In the genomic region with DNA sequence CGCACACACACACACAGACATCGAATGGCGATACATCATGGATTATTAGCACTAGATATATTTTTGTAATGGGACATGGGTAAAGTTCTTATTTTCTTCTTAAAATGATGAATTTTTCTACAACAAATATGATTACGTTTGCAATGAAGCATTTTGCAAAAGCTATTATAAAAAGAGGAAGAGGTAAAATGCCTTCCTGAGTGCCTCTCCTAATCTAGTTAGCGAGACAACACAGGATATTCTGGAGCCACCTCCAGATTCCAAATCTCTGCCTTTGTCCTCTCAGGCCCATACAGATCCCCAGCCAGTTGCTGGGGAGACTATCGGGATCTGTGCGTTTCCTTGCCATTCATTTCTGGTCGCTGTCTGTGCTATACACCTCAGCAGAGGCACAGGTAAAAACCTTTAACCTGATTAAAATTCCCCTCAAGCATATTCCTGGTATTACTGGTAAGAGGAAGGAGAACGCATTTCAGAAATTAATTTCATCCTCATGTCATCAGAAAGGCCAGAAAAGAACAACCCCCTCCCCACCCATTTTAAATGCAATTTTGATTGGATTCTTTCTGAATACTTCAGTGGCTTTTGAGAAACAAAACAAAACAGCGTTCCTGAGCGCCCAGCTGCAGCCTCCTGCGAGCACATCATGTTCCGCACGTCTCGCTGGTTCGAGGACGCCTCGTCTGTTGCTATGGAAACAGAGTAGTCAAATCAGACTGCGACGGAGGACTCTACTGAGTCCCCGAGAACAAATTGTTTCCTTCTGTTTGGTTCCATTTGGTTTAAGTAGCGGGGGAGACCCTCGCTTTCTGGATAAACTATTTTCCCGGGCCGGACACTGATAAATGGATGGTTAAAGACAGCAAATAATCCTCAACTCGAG, we compare ENCODE assay signal across 2 cellular contexts.
TF ChIP-seq lines count a peak whose summit lies in the region.

No MANE protein-coding gene starts in this region.

TF ChIP-seq in SK-N-SH treated with all-trans-retinoic acid at 6 μM for 48 hours, 23 proteins besides CTCF, POLR2A, EP300 and RAD21:
- TF ChIP-seq, protein P1, sequence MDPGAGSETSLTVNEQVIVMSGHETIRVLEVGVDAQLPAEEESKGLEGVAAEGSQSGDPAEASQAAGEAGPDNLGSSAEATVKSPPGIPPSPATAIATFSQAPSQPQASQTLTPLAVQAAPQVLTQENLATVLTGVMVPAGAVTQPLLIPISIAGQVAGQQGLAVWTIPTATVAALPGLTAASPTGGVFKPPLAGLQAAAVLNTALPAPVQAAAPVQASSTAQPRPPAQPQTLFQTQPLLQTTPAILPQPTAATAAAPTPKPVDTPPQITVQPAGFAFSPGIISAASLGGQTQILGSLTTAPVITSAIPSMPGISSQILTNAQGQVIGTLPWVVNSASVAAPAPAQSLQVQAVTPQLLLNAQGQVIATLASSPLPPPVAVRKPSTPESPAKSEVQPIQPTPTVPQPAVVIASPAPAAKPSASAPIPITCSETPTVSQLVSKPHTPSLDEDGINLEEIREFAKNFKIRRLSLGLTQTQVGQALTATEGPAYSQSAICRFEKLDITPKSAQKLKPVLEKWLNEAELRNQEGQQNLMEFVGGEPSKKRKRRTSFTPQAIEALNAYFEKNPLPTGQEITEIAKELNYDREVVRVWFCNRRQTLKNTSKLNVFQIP (CRISPR knock-in tag; IDR thresholded peaks at IDR 0.05; ENCODE audit: borderline replicate concordance, low read depth) = no peak
- no peak for TF ChIP-seq TSHZ2 (CRISPR knock-in tag; IDR thresholded peaks at IDR 0.05)
- no peak for TF ChIP-seq OSR1 (CRISPR knock-in tag; IDR thresholded peaks at IDR 0.05)
- TF ChIP-seq PPARA (CRISPR knock-in tag; IDR thresholded peaks at IDR 0.05; ENCODE audit: borderline replicate concordance) = no peak
- TF ChIP-seq SNAI2 (CRISPR knock-in tag; IDR thresholded peaks at IDR 0.05) = no peak
- no peak for TF ChIP-seq BACH2 (CRISPR knock-in tag; IDR thresholded peaks at IDR 0.05; ENCODE audit: borderline replicate concordance)
- TF ChIP-seq ZNF8 (CRISPR knock-in tag; IDR thresholded peaks at IDR 0.05) = no peak

TF ChIP-seq in H1, 55 proteins besides CTCF, POLR2A, EP300 and RAD21 (continued from another document):
- peak; percentile 73 for TF ChIP-seq SAP30 (IDR thresholded peaks at IDR 0.05; ENCODE audit: insufficient read depth, insufficient replicate concordance, low read length)
- peak; percentile 57 for TF ChIP-seq CREB1 (IDR thresholded peaks at IDR 0.05)
- no peak for TF ChIP-seq CEBPB (IDR thresholded peaks at IDR 0.05; ENCODE audit: low read depth, low read length)
- peak; percentile 52 to 97; a peak in 2 of 4 replicates for TF ChIP-seq SIN3A (conservative IDR thresholded peaks at IDR 0.05 in 1 of 2, IDR thresholded peaks at IDR 0.05 in 1 of 2; ENCODE audit: low read depth in 1 of 2, low read length in 2 of 2)
- TF ChIP-seq CBX8 (IDR thresholded peaks at IDR 0.05; ENCODE audit: borderline replicate concordance, low read depth, low read length) = no peak
- no peak for TF ChIP-seq NANOG (IDR thresholded peaks at IDR 0.05; ENCODE audit: insufficient read depth, low read depth, low read length, poor library complexity, severe bottlenecking)
